ENCODE assay signal across 10 cellular contexts in genomic region chr15:35081626-35082365, GRCh38. TPM values are rescaled to one million over a fixed set of nuclear protein-coding genes. Genes with fewer than 3 reads are reported as not detected.
"Had no signal": no experiment of that assay in that cellular context is flagged by ENCODE, and none has a peak within 500 bp of the region (broad histone marks: within the 10 kb centered on the region; RNA-seq: fewer than 3 reads in every experiment).

No MANE protein-coding gene starts in this region.

RNA-seq across cellular contexts. Expression of gene NANOGP8, which starts 3.3 kb away (rescaled TPM):
- total RNA-seq: OCI-LY7, PC-3, PC-9, Right ventricle myocardium inferior, Right ventricle myocardium superior, RPMI7951, SJCRH30, SJSA1, SK-MEL-5 had no signal
- polyA plus RNA-seq: SK-N-SH had no signal
